Comparison of ENCODE assay signal across 8 cellular contexts in the genomic region with DNA sequence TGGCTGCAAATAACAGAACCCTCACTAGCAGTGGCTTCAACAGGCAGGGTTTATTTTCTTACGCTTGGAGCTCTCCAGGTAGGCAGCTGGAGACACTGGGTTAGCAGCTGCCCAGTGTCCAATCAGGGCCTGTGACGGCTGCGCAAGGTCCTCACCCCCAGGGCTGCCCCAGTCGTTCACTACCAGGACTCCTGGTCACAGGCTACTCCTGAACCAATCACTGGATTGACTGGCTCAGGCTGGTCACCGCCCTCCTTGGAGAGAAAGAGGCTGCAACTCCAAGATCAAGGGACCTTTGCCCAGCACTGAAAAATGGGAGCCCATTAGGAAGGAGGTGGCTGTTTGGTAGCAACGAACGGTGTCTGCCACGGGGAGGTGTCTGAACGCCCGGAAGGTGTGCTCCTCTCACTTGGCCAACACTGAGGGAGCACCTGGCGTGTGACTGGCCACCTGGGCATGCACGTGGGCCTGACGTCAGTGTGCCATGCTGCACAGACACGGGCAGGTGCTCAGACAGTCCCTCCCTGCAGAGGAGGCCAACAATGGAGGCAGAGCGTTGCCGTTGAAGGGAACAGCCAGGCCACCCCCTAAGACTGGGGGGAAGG. TPM values are rescaled to one million over a fixed set of nuclear protein-coding genes. Genes with fewer than 3 reads are reported as not detected.
DNase-seq lines count a peak whose midpoint lies in the region; ATAC-seq and TF ChIP-seq lines count a peak whose summit lies in the region.

No MANE protein-coding gene starts in this region.

- TF ChIP-seq CTCF in glutamatergic neuron (IDR thresholded peaks at IDR 0.05; ENCODE audit: partially characterized antibody, unreplicated experiment): no peak

- H3K36me3 Mint-ChIP-seq in activated T-cell treated with anti-CD3 and anti-CD28 coated beads, Interleukin-2, amount 50 U/mL, for 24 hours (ENCODE audit: low read depth): peaks cover 15% of the 10 kb centered on the region
- H3K36me3 Mint-ChIP-seq in stimulated activated memory B cell treated with anti-CD40 and anti-IgM and Interleukin-4, amounts not matched to agents 10 μg/mL and 1 μg/mL and 100 μg/mL, for 72 hours: no peaks in the 10 kb centered on the region
- H3K36me3 Mint-ChIP-seq in glutamatergic neuron (ENCODE audit: unreplicated experiment): no peaks in the 10 kb centered on the region

- ATAC-seq in stimulated activated memory B cell treated with anti-CD40 and anti-IgM and Interleukin-4, amounts not matched to agents 10 μg/mL and 1 μg/mL and 100 μg/mL, for 72 hours: no peak

- H3K27ac ChIP-seq in effector memory CD4-positive, alpha-beta T cell (ENCODE audit: insufficient read depth, low read length, poor library complexity, severe bottlenecking): peak overlapping the region; percentile 90

- H3K27me3 ChIP-seq in effector memory CD4-positive, alpha-beta T cell (replicated peaks; ENCODE audit: control insufficient read depth, insufficient read depth, low read length, poor library complexity, severe bottlenecking): no peaks in the 10 kb centered on the region

- no peak overlapping the region for H3K4me3 Mint-ChIP-seq in activated T-cell treated with anti-CD3 and anti-CD28 coated beads, Interleukin-2, amount 50 U/mL, for 24 hours
- no peak overlapping the region for H3K4me3 Mint-ChIP-seq in stimulated activated memory B cell treated with anti-CD40 and anti-IgM and Interleukin-4, amounts not matched to agents 10 μg/mL and 1 μg/mL and 100 μg/mL, for 72 hours
- no peak overlapping the region for H3K4me3 Mint-ChIP-seq in glutamatergic neuron (ENCODE audit: unreplicated experiment)

- no peaks in the 10 kb centered on the region for H3K9me3 Mint-ChIP-seq in activated T-cell treated with anti-CD3 and anti-CD28 coated beads, Interleukin-2, amount 50 U/mL, for 24 hours
- no peaks in the 10 kb centered on the region for H3K9me3 Mint-ChIP-seq in stimulated activated memory B cell treated with anti-CD40 and anti-IgM and Interleukin-4, amounts not matched to agents 10 μg/mL and 1 μg/mL and 100 μg/mL, for 72 hours
- peaks cover 2% of the 10 kb centered on the region for H3K9me3 Mint-ChIP-seq in glutamatergic neuron (ENCODE audit: unreplicated experiment)

- H3K27me3 Mint-ChIP-seq in activated T-cell treated with anti-CD3 and anti-CD28 coated beads, Interleukin-2, amount 50 U/mL, for 24 hours: no peaks in the 10 kb centered on the region
- no peaks in the 10 kb centered on the region for H3K27me3 Mint-ChIP-seq in stimulated activated memory B cell treated with anti-CD40 and anti-IgM and Interleukin-4, amounts not matched to agents 10 μg/mL and 1 μg/mL and 100 μg/mL, for 72 hours
- peaks cover 11% of the 10 kb centered on the region for H3K27me3 Mint-ChIP-seq in glutamatergic neuron (ENCODE audit: unreplicated experiment)

- peaks cover 44% of the 10 kb centered on the region for H3K4me1 Mint-ChIP-seq in activated T-cell treated with anti-CD3 and anti-CD28 coated beads, Interleukin-2, amount 50 U/mL, for 24 hours (ENCODE audit: low read depth)
- peaks cover 50% of the 10 kb centered on the region for H3K4me1 Mint-ChIP-seq in stimulated activated memory B cell treated with anti-CD40 and anti-IgM and Interleukin-4, amounts not matched to agents 10 μg/mL and 1 μg/mL and 100 μg/mL, for 72 hours
- H3K4me1 Mint-ChIP-seq in glutamatergic neuron (ENCODE audit: low read depth, unreplicated experiment): no peaks in the 10 kb centered on the region

- H3K27ac Mint-ChIP-seq in activated T-cell treated with anti-CD3 and anti-CD28 coated beads, Interleukin-2, amount 50 U/mL, for 24 hours: peak overlapping the region; percentile 98
- H3K27ac Mint-ChIP-seq in stimulated activated memory B cell treated with anti-CD40 and anti-IgM and Interleukin-4, amounts not matched to agents 10 μg/mL and 1 μg/mL and 100 μg/mL, for 72 hours: peak overlapping the region; percentile 94
- H3K27ac Mint-ChIP-seq in glutamatergic neuron (ENCODE audit: unreplicated experiment): no peak overlapping the region

- no peak overlapping the region for H3K4me3 ChIP-seq in effector memory CD4-positive, alpha-beta T cell (ENCODE audit: insufficient read depth, low read depth, low read length, poor library complexity, severe bottlenecking)

- peaks cover 30% of the 10 kb centered on the region for H3K4me1 ChIP-seq in effector memory CD4-positive, alpha-beta T cell (ENCODE audit: control insufficient read depth, insufficient read depth, low read length, poor library complexity, severe bottlenecking)

- no peaks in the 10 kb centered on the region for H3K9me3 ChIP-seq in effector memory CD4-positive, alpha-beta T cell (ENCODE audit: control insufficient read depth, low read length)

- H3K36me3 ChIP-seq in effector memory CD4-positive, alpha-beta T cell (ENCODE audit: control insufficient read depth, insufficient read depth, low read length): peaks cover 18% of the 10 kb centered on the region

- DNase-seq in activated T-cell treated with anti-CD3 and anti-CD28 coated beads, Interleukin-2, amount 50 U/mL, for 24 hours: no peak
- no peak for DNase-seq in activated T-cell treated with anti-CD3 and anti-CD28 coated beads, Interleukin-2, amount 50 U/mL, for 48 hours
- DNase-seq in NCI-H526 treated with DMSO at 0.1 percent for 48 hours (lab: John Stamatoyannopoulos, UW) (peak; percentile 40), glutamatergic neuron (no peak), HCEC 1CT (no peak)
- no peak for DNase-seq in effector memory CD4-positive, alpha-beta T cell
- DNase-seq in NK-92 treated with Interleukin-12 subunit alpha and Interleukin-12 subunit beta, amount 100 ng/mL, for 24 hours (lab: John Stamatoyannopoulos, UW): no peak

RNA-seq across cellular contexts. Expression of gene ARSA, which starts 5.1 kb away (rescaled TPM):
- total RNA-seq in glutamatergic neuron (ENCODE audit: unreplicated experiment): 65.7 TPM

RNA-seq across cellular contexts. Expression of gene MAPK8IP2, which starts 22.2 kb away (rescaled TPM):
- total RNA-seq in glutamatergic neuron (ENCODE audit: unreplicated experiment): 143 TPM

RNA-seq across cellular contexts. Expression of gene CHKB, which starts 40.2 kb away (rescaled TPM):
- total RNA-seq in glutamatergic neuron (ENCODE audit: unreplicated experiment): 147 TPM

RNA-seq across cellular contexts. Expression of gene CPT1B, which starts 44.6 kb away (rescaled TPM):
- total RNA-seq in glutamatergic neuron (ENCODE audit: unreplicated experiment): 118 TPM

RNA-seq across cellular contexts. Expression of gene SHANK3, which starts 49.8 kb away (rescaled TPM):
- total RNA-seq in glutamatergic neuron (ENCODE audit: unreplicated experiment): 20.4 TPM
